2 cellular contexts compared by ENCODE assay signal in the genomic region with DNA sequence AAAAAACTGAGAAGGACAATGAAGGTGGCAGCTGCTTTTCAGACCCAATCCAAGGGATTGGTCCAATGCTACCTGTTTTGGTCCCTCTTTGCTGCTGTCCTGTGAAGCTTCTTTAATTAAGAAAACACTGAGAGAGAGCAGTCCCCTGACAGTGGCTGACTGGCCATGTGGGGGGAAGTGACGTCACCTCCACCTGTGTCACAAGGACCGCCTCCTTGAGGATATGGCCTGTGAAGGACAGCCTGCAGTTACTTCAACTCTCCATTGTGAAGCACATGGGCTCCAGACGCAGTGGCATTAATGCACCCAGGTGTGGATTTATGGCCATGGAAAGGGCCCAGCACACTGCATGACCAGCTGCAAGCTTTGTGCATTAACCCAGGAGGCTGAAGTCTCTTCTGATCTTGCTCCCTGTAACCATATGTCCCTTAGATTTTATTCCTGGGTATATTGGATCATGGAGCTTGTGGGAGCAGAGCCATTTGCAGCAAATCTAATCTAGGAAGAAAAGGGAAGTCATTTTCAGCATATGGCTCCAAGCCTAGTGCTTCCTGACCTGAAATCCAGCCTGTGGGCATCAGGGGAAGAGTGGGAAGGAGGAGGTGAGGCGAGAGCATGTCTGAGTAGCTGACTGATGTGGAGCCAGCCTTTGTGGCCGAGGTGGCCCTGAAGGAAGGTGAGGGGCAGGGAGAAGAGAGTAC.
TF ChIP-seq lines count a peak whose summit lies in the region.

No MANE protein-coding gene starts in this region.

TF ChIP-seq in HepG2, 621 proteins besides CTCF, POLR2A, EP300 and RAD21:
- TF ChIP-seq EZH2 (conservative IDR thresholded peaks at IDR 0.05; ENCODE audit: low read depth, low read length) (no peak), MTA3 (CRISPR knock-in tag; IDR thresholded peaks at IDR 0.05) (no peak), CEBPG (CRISPR knock-in tag; IDR thresholded peaks at IDR 0.05) (no peak), ATF7 (IDR thresholded peaks at IDR 0.05) (peak; percentile 95), ATF7 (CRISPR knock-in tag; IDR thresholded peaks at IDR 0.05) (no peak), POGZ (CRISPR knock-in tag; IDR thresholded peaks at IDR 0.05) (no peak), CREB1 (IDR thresholded peaks at IDR 0.05) (peak; percentile 94), CREB1 (CRISPR knock-in tag; IDR thresholded peaks at IDR 0.05) (no peak)

TF ChIP-seq in GM12878, 131 proteins besides CTCF, POLR2A, EP300 and RAD21:
- TF ChIP-seq MTA3 (IDR thresholded peaks at IDR 0.05; ENCODE audit: borderline replicate concordance, low read length): no peak
TF ChIP-seq in GM12878: peak in this region for 0.
